In the genomic region with DNA sequence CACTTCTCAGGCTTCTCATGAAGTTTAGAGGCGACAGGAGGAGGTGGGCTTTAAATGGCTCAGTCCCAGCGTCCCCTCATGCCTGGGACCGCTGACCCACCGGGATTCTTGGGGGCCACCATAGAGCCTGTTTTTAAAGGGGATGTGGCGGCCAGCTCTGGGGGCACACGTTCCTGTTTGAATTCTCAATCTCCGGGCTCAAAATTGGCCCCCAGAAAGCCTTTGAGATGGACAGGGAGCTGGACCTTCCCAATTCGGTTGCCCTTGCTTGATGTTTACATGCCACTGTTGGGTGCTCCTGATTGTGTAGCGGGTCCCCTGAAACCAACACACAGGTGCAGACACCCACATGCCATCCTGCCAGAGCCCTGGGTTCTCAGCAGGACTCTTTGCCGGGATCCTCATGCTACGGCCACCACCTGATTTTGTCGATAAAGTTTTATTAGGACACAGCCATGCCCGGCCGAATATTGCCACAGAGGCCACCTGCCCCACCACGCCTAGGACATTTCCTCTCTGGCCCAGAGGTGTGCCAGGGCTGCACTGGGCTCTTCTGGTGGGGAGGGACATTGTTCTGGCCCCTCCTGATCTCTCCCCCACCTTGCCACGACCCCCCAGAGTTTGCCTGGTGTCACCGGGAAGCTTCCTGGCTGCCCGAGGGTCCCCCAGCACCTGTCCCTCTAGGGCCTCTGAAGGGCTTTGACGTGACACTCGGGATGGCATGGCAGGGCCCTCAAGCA, we compare ENCODE assay signal across 14 cellular contexts.
A peak's percentile ranks its signal among the peaks of the same experiment; 100 is the strongest.
DNase-seq lines count a peak whose midpoint lies in the region; ATAC-seq and TF ChIP-seq lines count a peak whose summit lies in the region.
"Had no signal": no experiment of that assay in that cellular context is flagged by ENCODE, and none has a peak within 500 bp of the region (broad histone marks: within the 10 kb centered on the region; RNA-seq: fewer than 3 reads in every experiment).

No MANE protein-coding gene starts in this region.

- H3K27ac Mint-ChIP-seq in MCF 10A (ENCODE audit: low read depth, unreplicated experiment): no peak overlapping the region
- H3K27ac Mint-ChIP-seq in activated T-helper 2 cell treated with anti-CD3 and anti-CD28 coated beads, Interferon-gamma antibody, Interleukin-2, Interleukin-4, amounts not matched to agents 10 μg/mL and 5 μg/mL and 100 μg/mL, durations not matched to agents 14 hours and 24 hours and 36 hours: no peak overlapping the region
- H3K27ac Mint-ChIP-seq: CD8-positive, alpha-beta memory T cell; memory B cell had no signal

- TF ChIP-seq POLR2A in breast epithelium (IDR thresholded peaks at IDR 0.05) (no peak), thyroid gland (IDR thresholded peaks at IDR 0.05) (no peak), erythroblast (IDR thresholded peaks at IDR 0.05; ENCODE audit: low read length) (no peak)

- H3K9me3 ChIP-seq in breast epithelium (no peaks in the 10 kb centered on the region), thyroid gland (no peaks in the 10 kb centered on the region)
- H3K9me3 ChIP-seq: esophagus muscularis mucosa, MG63 had no signal

- H3K27ac ChIP-seq in breast epithelium (no peak overlapping the region), thyroid gland (no peak overlapping the region)
- H3K27ac ChIP-seq: esophagus muscularis mucosa had no signal

- no peak overlapping the region for H3K4me3 Mint-ChIP-seq in MCF 10A (ENCODE audit: unreplicated experiment)
- no peak overlapping the region for H3K4me3 Mint-ChIP-seq in activated T-helper 2 cell treated with anti-CD3 and anti-CD28 coated beads, Interferon-gamma antibody, Interleukin-2, Interleukin-4, amounts not matched to agents 10 μg/mL and 5 μg/mL and 100 μg/mL, durations not matched to agents 14 hours and 24 hours and 36 hours (ENCODE audit: low read depth)
- H3K4me3 Mint-ChIP-seq: CD8-positive, alpha-beta memory T cell; memory B cell had no signal

- no peaks in the 10 kb centered on the region for H3K4me1 Mint-ChIP-seq in MCF 10A (ENCODE audit: insufficient read depth, unreplicated experiment)
- H3K4me1 Mint-ChIP-seq in activated T-helper 2 cell treated with anti-CD3 and anti-CD28 coated beads, Interferon-gamma antibody, Interleukin-2, Interleukin-4, amounts not matched to agents 10 μg/mL and 5 μg/mL and 100 μg/mL, durations not matched to agents 14 hours and 24 hours and 36 hours (ENCODE audit: low read depth): no peaks in the 10 kb centered on the region
- H3K4me1 Mint-ChIP-seq: CD8-positive, alpha-beta memory T cell had no signal

- DNase-seq in breast epithelium (ENCODE audit: low spot score in 2 of 2) (peak; percentile 4 to 34), MCF 10A (ENCODE audit: unreplicated experiment) (no peak), mesenteric fat pad (ENCODE audit: low spot score) (peak; percentile 74), thyroid gland (peak; percentile 0 to 2), erythroblast (lab: John Stamatoyannopoulos, UW) (no peak)
- DNase-seq in activated T-helper 2 cell treated with anti-CD3 and anti-CD28 coated beads, Interferon-gamma antibody, Interleukin-2, Interleukin-4, amounts not matched to agents 10 μg/mL and 5 μg/mL and 100 μg/mL, durations not matched to agents 14 hours and 24 hours and 36 hours (ENCODE audit: low spot score): peak; percentile 6
- DNase-seq: MG63, NCI-H1694 treated with DMSO at 0.1 percent for 48 hours, NCI-H345 had no signal

- BruUV-seq in MCF 10A (replicated peaks; lab: Mats Ljungman, UMichigan): no TSS peak

- no peaks in the 10 kb centered on the region for H3K36me3 Mint-ChIP-seq in MCF 10A (ENCODE audit: insufficient read depth, unreplicated experiment)
- no peaks in the 10 kb centered on the region for H3K36me3 Mint-ChIP-seq in activated T-helper 2 cell treated with anti-CD3 and anti-CD28 coated beads, Interferon-gamma antibody, Interleukin-2, Interleukin-4, amounts not matched to agents 10 μg/mL and 5 μg/mL and 100 μg/mL, durations not matched to agents 14 hours and 24 hours and 36 hours (ENCODE audit: low read depth)
- H3K36me3 Mint-ChIP-seq: CD8-positive, alpha-beta memory T cell had no signal

- 91 to 95% methylated on average over 17 to 18 of the region's 20 CpGs for WGBS in thyroid gland, 2 donors

- intact Hi-C loops in breast epithelium (cut with DNase I; ENCODE audit: low total_unique reads): no loop called here
- intact Hi-C loops in MCF 10A (cut with micrococcal nuclease): no loop called here
- intact Hi-C loops in activated T-helper 2 cell treated with anti-CD3 and anti-CD28 coated beads, Interferon-gamma antibody, Interleukin-2, Interleukin-4, amounts not matched to agents 10 μg/mL and 5 μg/mL and 100 μg/mL, durations not matched to agents 14 hours and 24 hours and 36 hours (cut with micrococcal nuclease): no loop called here
- intact Hi-C loops in thyroid gland (cut with DNase I): no loop called here

- POLR2A ChIA-PET in MCF 10A (lab: Yijun Ruan, JAX): no interaction called here

- peaks cover 8% of the 10 kb centered on the region for H3K27me3 Mint-ChIP-seq in MCF 10A (ENCODE audit: insufficient read depth, unreplicated experiment)
- H3K27me3 Mint-ChIP-seq in activated T-helper 2 cell treated with anti-CD3 and anti-CD28 coated beads, Interferon-gamma antibody, Interleukin-2, Interleukin-4, amounts not matched to agents 10 μg/mL and 5 μg/mL and 100 μg/mL, durations not matched to agents 14 hours and 24 hours and 36 hours (ENCODE audit: low read depth): no peaks in the 10 kb centered on the region
- H3K27me3 Mint-ChIP-seq: CD8-positive, alpha-beta memory T cell; memory B cell had no signal

- TF ChIP-seq CTCF in breast epithelium (IDR thresholded peaks at IDR 0.05) (no peak), MCF 10A (IDR thresholded peaks at IDR 0.05; ENCODE audit: unreplicated experiment) (no peak), thyroid gland (IDR thresholded peaks at IDR 0.05) (no peak)

- H3K36me3 ChIP-seq in breast epithelium (no peaks in the 10 kb centered on the region), thyroid gland (no peaks in the 10 kb centered on the region)
- H3K36me3 ChIP-seq: esophagus muscularis mucosa, MG63 had no signal

- CTCF ChIA-PET in MCF 10A (lab: Yijun Ruan, JAX): interaction anchor here (0.6 to 1.3 kb wide), 2 partner anchors 15 to 321 kb away, joined by 4 to 8 read pairs; no protein-coding TSS in a partner anchor

- no peaks in the 10 kb centered on the region for H3K9me3 Mint-ChIP-seq in MCF 10A (ENCODE audit: unreplicated experiment)
- H3K9me3 Mint-ChIP-seq in activated T-helper 2 cell treated with anti-CD3 and anti-CD28 coated beads, Interferon-gamma antibody, Interleukin-2, Interleukin-4, amounts not matched to agents 10 μg/mL and 5 μg/mL and 100 μg/mL, durations not matched to agents 14 hours and 24 hours and 36 hours: no peaks in the 10 kb centered on the region
- H3K9me3 Mint-ChIP-seq: CD8-positive, alpha-beta memory T cell; memory B cell had no signal

- H3K4me1 ChIP-seq in breast epithelium (no peaks in the 10 kb centered on the region), thyroid gland (peaks cover 14 to 35% of the 10 kb centered on the region in 2 donors)

- no peak overlapping the region for H3K4me3 ChIP-seq in breast epithelium
- no peak overlapping the region for H3K4me3 ChIP-seq in thyroid gland (replicated peaks in 1 of 3)
- H3K4me3 ChIP-seq: esophagus muscularis mucosa, MG63 had no signal

- no peaks in the 10 kb centered on the region for H3K27me3 ChIP-seq in breast epithelium
- no peaks in the 10 kb centered on the region for H3K27me3 ChIP-seq in thyroid gland
- H3K27me3 ChIP-seq: MG63 had no signal

- ATAC-seq in HG02870 (IDR thresholded peaks at IDR 0.05; ENCODE audit: unreplicated experiment): no peak
- no peak for ATAC-seq in HG02798 (IDR thresholded peaks at IDR 0.05; ENCODE audit: poor library complexity, unreplicated experiment)

Comparison
In these comparisons a context has a peak if more than half of its experiments do, and no peak if none do; other contexts are left out.
1. DNase-seq: peak in breast epithelium (2 of 2), activated T-helper 2 cell treated with anti-CD3 and anti-CD28 coated beads, Interferon-gamma antibody, Interleukin-2, Interleukin-4, amounts not matched to agents 10 μg/mL and 5 μg/mL and 100 μg/mL, durations not matched to agents 14 hours and 24 hours and 36 hours (single experiment), mesenteric fat pad (single experiment) and thyroid gland (2 of 2); none in MCF 10A (single experiment) and erythroblast (0 of 2).